Comparison of ENCODE assay signal across 2 cellular contexts in the genomic region with DNA sequence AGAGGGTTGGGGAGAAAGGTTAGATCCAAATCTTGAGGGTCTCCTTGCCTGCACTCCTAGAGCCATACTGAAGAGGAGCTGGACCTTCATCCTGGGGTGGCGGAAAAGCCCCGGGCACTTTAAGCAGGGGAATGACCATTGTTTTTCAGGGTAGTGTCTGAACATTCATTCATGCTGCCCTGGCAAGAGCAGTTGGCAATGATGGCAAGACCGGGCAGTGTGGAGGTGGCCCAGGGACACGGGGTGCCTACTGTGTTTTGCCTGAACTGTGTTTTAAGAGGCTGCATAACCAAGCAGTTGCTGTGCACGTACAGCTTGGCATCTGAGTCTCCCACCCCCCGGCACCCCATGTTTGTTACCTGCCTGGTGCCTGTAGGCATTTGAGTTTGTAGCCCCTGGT.
TF ChIP-seq lines count a peak whose summit lies in the region.

No MANE protein-coding gene starts in this region.

TF ChIP-seq in HepG2, 621 proteins besides CTCF, POLR2A, EP300 and RAD21:
- TF ChIP-seq SIX1 (CRISPR knock-in tag; IDR thresholded peaks at IDR 0.05; ENCODE audit: borderline replicate concordance) (no peak), ETS1 (CRISPR knock-in tag; IDR thresholded peaks at IDR 0.05) (no peak), NAIF1 (CRISPR knock-in tag; IDR thresholded peaks at IDR 0.05; ENCODE audit: borderline replicate concordance) (no peak)
- TF ChIP-seq, protein P1, sequence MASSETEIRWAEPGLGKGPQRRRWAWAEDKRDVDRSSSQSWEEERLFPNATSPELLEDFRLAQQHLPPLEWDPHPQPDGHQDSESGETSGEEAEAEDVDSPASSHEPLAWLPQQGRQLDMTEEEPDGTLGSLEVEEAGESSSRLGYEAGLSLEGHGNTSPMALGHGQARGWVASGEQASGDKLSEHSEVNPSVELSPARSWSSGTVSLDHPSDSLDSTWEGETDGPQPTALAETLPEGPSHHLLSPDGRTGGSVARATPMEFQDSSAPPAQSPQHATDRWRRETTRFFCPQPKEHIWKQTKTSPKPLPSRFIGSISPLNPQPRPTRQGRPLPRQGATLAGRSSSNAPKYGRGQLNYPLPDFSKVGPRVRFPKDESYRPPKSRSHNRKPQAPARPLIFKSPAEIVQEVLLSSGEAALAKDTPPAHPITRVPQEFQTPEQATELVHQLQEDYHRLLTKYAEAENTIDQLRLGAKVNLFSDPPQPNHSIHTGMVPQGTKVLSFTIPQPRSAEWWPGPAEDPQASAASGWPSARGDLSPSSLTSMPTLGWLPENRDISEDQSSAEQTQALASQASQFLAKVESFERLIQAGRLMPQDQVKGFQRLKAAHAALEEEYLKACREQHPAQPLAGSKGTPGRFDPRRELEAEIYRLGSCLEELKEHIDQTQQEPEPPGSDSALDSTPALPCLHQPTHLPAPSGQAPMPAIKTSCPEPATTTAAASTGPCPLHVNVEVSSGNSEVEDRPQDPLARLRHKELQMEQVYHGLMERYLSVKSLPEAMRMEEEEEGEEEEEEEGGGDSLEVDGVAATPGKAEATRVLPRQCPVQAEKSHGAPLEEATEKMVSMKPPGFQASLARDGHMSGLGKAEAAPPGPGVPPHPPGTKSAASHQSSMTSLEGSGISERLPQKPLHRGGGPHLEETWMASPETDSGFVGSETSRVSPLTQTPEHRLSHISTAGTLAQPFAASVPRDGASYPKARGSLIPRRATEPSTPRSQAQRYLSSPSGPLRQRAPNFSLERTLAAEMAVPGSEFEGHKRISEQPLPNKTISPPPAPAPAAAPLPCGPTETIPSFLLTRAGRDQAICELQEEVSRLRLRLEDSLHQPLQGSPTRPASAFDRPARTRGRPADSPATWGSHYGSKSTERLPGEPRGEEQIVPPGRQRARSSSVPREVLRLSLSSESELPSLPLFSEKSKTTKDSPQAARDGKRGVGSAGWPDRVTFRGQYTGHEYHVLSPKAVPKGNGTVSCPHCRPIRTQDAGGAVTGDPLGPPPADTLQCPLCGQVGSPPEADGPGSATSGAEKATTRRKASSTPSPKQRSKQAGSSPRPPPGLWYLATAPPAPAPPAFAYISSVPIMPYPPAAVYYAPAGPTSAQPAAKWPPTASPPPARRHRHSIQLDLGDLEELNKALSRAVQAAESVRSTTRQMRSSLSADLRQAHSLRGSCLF (CRISPR knock-in tag; IDR thresholded peaks at IDR 0.05; ENCODE audit: borderline replicate concordance): no peak
TF ChIP-seq in HepG2: peak in this region for 0.

TF ChIP-seq in WTC11, 78 proteins besides CTCF, POLR2A, EP300 and RAD21:
- no peak for TF ChIP-seq NR1H2 (CRISPR knock-in tag; IDR thresholded peaks at IDR 0.05)
- no peak for TF ChIP-seq ZNF423 (CRISPR knock-in tag; IDR thresholded peaks at IDR 0.05)
- no peak for TF ChIP-seq KAT7 (CRISPR knock-in tag; IDR thresholded peaks at IDR 0.05; ENCODE audit: borderline replicate concordance)
- TF ChIP-seq, protein P2, sequence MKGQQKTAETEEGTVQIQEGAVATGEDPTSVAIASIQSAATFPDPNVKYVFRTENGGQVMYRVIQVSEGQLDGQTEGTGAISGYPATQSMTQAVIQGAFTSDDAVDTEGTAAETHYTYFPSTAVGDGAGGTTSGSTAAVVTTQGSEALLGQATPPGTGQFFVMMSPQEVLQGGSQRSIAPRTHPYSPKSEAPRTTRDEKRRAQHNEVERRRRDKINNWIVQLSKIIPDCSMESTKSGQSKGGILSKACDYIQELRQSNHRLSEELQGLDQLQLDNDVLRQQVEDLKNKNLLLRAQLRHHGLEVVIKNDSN (CRISPR knock-in tag; IDR thresholded peaks at IDR 0.05): no peak
- TF ChIP-seq SMAD4 (CRISPR knock-in tag; IDR thresholded peaks at IDR 0.05): no peak
- no peak for TF ChIP-seq FOXK1 (CRISPR knock-in tag; IDR thresholded peaks at IDR 0.05)
- TF ChIP-seq, protein P3, sequence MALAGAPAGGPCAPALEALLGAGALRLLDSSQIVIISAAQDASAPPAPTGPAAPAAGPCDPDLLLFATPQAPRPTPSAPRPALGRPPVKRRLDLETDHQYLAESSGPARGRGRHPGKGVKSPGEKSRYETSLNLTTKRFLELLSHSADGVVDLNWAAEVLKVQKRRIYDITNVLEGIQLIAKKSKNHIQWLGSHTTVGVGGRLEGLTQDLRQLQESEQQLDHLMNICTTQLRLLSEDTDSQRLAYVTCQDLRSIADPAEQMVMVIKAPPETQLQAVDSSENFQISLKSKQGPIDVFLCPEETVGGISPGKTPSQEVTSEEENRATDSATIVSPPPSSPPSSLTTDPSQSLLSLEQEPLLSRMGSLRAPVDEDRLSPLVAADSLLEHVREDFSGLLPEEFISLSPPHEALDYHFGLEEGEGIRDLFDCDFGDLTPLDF (CRISPR knock-in tag; IDR thresholded peaks at IDR 0.05): no peak
- no peak for TF ChIP-seq ZNF232 (CRISPR knock-in tag; IDR thresholded peaks at IDR 0.05)
- no peak for TF ChIP-seq ZNF416 (CRISPR knock-in tag; IDR thresholded peaks at IDR 0.05)
- TF ChIP-seq NFE2L1 (CRISPR knock-in tag; IDR thresholded peaks at IDR 0.05): no peak
- TF ChIP-seq, protein P4, sequence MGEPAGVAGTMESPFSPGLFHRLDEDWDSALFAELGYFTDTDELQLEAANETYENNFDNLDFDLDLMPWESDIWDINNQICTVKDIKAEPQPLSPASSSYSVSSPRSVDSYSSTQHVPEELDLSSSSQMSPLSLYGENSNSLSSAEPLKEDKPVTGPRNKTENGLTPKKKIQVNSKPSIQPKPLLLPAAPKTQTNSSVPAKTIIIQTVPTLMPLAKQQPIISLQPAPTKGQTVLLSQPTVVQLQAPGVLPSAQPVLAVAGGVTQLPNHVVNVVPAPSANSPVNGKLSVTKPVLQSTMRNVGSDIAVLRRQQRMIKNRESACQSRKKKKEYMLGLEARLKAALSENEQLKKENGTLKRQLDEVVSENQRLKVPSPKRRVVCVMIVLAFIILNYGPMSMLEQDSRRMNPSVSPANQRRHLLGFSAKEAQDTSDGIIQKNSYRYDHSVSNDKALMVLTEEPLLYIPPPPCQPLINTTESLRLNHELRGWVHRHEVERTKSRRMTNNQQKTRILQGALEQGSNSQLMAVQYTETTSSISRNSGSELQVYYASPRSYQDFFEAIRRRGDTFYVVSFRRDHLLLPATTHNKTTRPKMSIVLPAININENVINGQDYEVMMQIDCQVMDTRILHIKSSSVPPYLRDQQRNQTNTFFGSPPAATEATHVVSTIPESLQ (CRISPR knock-in tag; IDR thresholded peaks at IDR 0.05): no peak
- TF ChIP-seq FOXP1 (CRISPR knock-in tag; IDR thresholded peaks at IDR 0.05; ENCODE audit: borderline replicate concordance): no peak
- TF ChIP-seq ZNF396 (CRISPR knock-in tag; IDR thresholded peaks at IDR 0.05; ENCODE audit: borderline replicate concordance): no peak
- TF ChIP-seq EMX1 (CRISPR knock-in tag; IDR thresholded peaks at IDR 0.05): no peak
- TF ChIP-seq, protein P5, sequence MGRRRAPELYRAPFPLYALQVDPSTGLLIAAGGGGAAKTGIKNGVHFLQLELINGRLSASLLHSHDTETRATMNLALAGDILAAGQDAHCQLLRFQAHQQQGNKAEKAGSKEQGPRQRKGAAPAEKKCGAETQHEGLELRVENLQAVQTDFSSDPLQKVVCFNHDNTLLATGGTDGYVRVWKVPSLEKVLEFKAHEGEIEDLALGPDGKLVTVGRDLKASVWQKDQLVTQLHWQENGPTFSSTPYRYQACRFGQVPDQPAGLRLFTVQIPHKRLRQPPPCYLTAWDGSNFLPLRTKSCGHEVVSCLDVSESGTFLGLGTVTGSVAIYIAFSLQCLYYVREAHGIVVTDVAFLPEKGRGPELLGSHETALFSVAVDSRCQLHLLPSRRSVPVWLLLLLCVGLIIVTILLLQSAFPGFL (CRISPR knock-in tag; IDR thresholded peaks at IDR 0.05; ENCODE audit: borderline replicate concordance): no peak
- TF ChIP-seq, protein P6, sequence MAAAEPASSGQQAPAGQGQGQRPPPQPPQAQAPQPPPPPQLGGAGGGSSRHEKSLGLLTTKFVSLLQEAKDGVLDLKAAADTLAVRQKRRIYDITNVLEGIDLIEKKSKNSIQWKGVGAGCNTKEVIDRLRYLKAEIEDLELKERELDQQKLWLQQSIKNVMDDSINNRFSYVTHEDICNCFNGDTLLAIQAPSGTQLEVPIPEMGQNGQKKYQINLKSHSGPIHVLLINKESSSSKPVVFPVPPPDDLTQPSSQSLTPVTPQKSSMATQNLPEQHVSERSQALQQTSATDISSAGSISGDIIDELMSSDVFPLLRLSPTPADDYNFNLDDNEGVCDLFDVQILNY (CRISPR knock-in tag; IDR thresholded peaks at IDR 0.05): no peak
- no peak for TF ChIP-seq TEAD4 (CRISPR knock-in tag; IDR thresholded peaks at IDR 0.05)
- TF ChIP-seq SMAD3 (CRISPR knock-in tag; IDR thresholded peaks at IDR 0.05; ENCODE audit: borderline replicate concordance): no peak
- no peak for TF ChIP-seq ZMAT4 (CRISPR knock-in tag; IDR thresholded peaks at IDR 0.05)
